In genomic region chr19:58562126-58563033, GRCh38 we compare ENCODE assay signal across 7 cellular contexts.
DNase-seq lines count a peak whose midpoint lies in the region; ATAC-seq and TF ChIP-seq lines count a peak whose summit lies in the region.

No MANE protein-coding gene starts in this region.

- peaks cover 4% of the 10 kb centered on the region for H3K36me3 ChIP-seq in HUES6 (ENCODE audit: control insufficient read depth, insufficient read depth, low read length)
- H3K36me3 ChIP-seq in subcutaneous abdominal adipose tissue (ENCODE audit: control insufficient read depth in 5 of 5, insufficient read depth in 5 of 5, low read length in 5 of 5), result peaks cover 0 to 10% (median 4%) of the 10 kb centered on the region in 5 donors

- in situ Hi-C loops in astrocyte of the spinal cord (cut with HindIII; ENCODE audit: low sequenced_read_pairs), result no loop called here

- ATAC-seq in HG03045 (IDR thresholded peaks at IDR 0.05; ENCODE audit: unreplicated experiment), result no peak
- no peak for ATAC-seq in GM19397 (IDR thresholded peaks at IDR 0.05; ENCODE audit: unreplicated experiment)

- no peak for TF ChIP-seq CTCF in astrocyte of the spinal cord (IDR thresholded peaks at IDR 0.05; ENCODE audit: low read depth, low read length)

- no peak overlapping the region for H3K27ac ChIP-seq in HUES6 (ENCODE audit: low read depth, low read length)
- peak overlapping the region; percentile 64 for H3K27ac ChIP-seq in layer of hippocampus (ENCODE audit: low read depth, low read length)
- H3K27ac ChIP-seq in subcutaneous abdominal adipose tissue (ENCODE audit: low read depth, low read length), result no peak overlapping the region

- H3K9me3 ChIP-seq in HUES6 (ENCODE audit: control insufficient read depth, insufficient read depth, low read depth, low read length) (no peaks in the 10 kb centered on the region), subcutaneous abdominal adipose tissue (ENCODE audit: control insufficient read depth in 5 of 5, low read length in 5 of 5) (no peaks in the 10 kb centered on the region)

- H3K27me3 ChIP-seq in HUES6 (ENCODE audit: control insufficient read depth, insufficient read depth, low read length), result peaks cover 40% of the 10 kb centered on the region
- peaks cover 5% of the 10 kb centered on the region for H3K27me3 ChIP-seq in layer of hippocampus (ENCODE audit: control insufficient read depth, insufficient read depth, low read length)
- peaks cover 0 to 13% (median 6%) of the 10 kb centered on the region in 5 donors for H3K27me3 ChIP-seq in subcutaneous abdominal adipose tissue (ENCODE audit: control insufficient read depth in 5 of 5, insufficient read depth in 4 of 5, low read length in 5 of 5)

- DNase-seq in astrocyte of the spinal cord (ENCODE audit: low read depth, low spot score), result peak; percentile 34
- DNase-seq in NCI-H1694 (lab: John Stamatoyannopoulos, UW), result no peak

- H3K4me1 ChIP-seq in HUES6 (ENCODE audit: control insufficient read depth, insufficient read depth, low read length), result peaks cover 15% of the 10 kb centered on the region
- peaks cover 6 to 47% (median 39%) of the 10 kb centered on the region in 5 donors for H3K4me1 ChIP-seq in subcutaneous abdominal adipose tissue (ENCODE audit: control insufficient read depth in 5 of 5, insufficient read depth in 5 of 5, low read length in 5 of 5)

- H3K4me3 ChIP-seq in HUES6 (ENCODE audit: low read depth, low read length) (peak overlapping the region; percentile 54), astrocyte of the spinal cord (ENCODE audit: low read depth, low read length) (peak overlapping the region; percentile 12), subcutaneous abdominal adipose tissue (ENCODE audit: low read depth in 1 of 5, low read length in 5 of 5) (peak overlapping the region in 4 of 5 donors; percentile 32 to 63 (median 50))

- H3K9ac ChIP-seq in HUES6 (ENCODE audit: low read length) (peak overlapping the region; percentile 66), subcutaneous abdominal adipose tissue (ENCODE audit: low read length in 5 of 5) (peak overlapping the region in 3 of 5 donors; percentile 21 to 61 (median 56))
